ENCODE assay signal across 23 cellular contexts in genomic region chr17:49285716-49286115, GRCh38. TPM values are rescaled to one million over a fixed set of nuclear protein-coding genes. Genes with fewer than 3 reads are reported as not detected.
"Had no signal": no experiment of that assay in that cellular context is flagged by ENCODE, and none has a peak within 500 bp of the region (broad histone marks: within the 10 kb centered on the region; RNA-seq: fewer than 3 reads in every experiment).

No MANE protein-coding gene starts in this region.

- H3K4me3 ChIP-seq: lung, testis, tibial nerve had no signal

- H3K4me1 Mint-ChIP-seq: immature natural killer cell; naive B cell; nephron; stimulated activated naive B cell treated with anti-CD40 and anti-IgM and Interleukin-4, amounts not matched to agents 10 μg/mL and 1 μg/mL and 100 μg/mL, for 72 hours; stimulated activated naive CD8-positive, alpha-beta T cell treated with anti-CD3 and anti-CD28 coated beads, Interleukin-15, amount 100 ng/mL, for 72 hours had no signal

- H3K9me3 Mint-ChIP-seq: dendritic cell treated with granulocyte-macrophage colony-stimulating factor and Interleukin-4, amounts not matched to agents 40 ng/mL and 50 ng/mL, for 4 days; immature natural killer cell; naive B cell; nephron; stimulated activated naive B cell treated with anti-CD40 and anti-IgM and Interleukin-4, amounts not matched to agents 10 μg/mL and 1 μg/mL and 100 μg/mL, for 72 hours; stimulated activated naive CD8-positive, alpha-beta T cell treated with anti-CD3 and anti-CD28 coated beads, Interleukin-15, amount 100 ng/mL, for 72 hours had no signal

- H3K27ac Mint-ChIP-seq: dendritic cell treated with granulocyte-macrophage colony-stimulating factor and Interleukin-4, amounts not matched to agents 40 ng/mL and 50 ng/mL, for 4 days; immature natural killer cell; naive B cell; nephron; stimulated activated naive B cell treated with anti-CD40 and anti-IgM and Interleukin-4, amounts not matched to agents 10 μg/mL and 1 μg/mL and 100 μg/mL, for 72 hours had no signal

- H3K27ac ChIP-seq: foreskin keratinocyte, neutrophil, testis, tibial nerve had no signal

- H3K27me3 ChIP-seq: foreskin keratinocyte, neutrophil, testis, tibial nerve had no signal

- ATAC-seq: foreskin keratinocyte; left colon; left ventricle myocardium superior; sciatic nerve; stimulated activated naive B cell treated with anti-CD40 and anti-IgM and Interleukin-4, amounts not matched to agents 10 μg/mL and 1 μg/mL and 100 μg/mL, for 72 hours; stimulated activated naive CD8-positive, alpha-beta T cell treated with anti-CD3 and anti-CD28 coated beads, Interleukin-15, amount 100 ng/mL, for 72 hours had no signal

- H3K36me3 Mint-ChIP-seq: immature natural killer cell; stimulated activated naive B cell treated with anti-CD40 and anti-IgM and Interleukin-4, amounts not matched to agents 10 μg/mL and 1 μg/mL and 100 μg/mL, for 72 hours had no signal

- H3K4me1 ChIP-seq: foreskin keratinocyte, testis, tibial nerve had no signal

- DNase-seq: erythroblast; foreskin keratinocyte; immature natural killer cell; kidney; left colon; left ventricle myocardium superior; mesenchymal stem cell; naive B cell; posterior cingulate gyrus; stimulated activated CD4-positive, alpha-beta T cell treated with anti-CD3 and anti-CD28 coated beads, Interleukin-2, amount 100 ng/mL, for 24 hours; stimulated activated CD4-positive, alpha-beta T cell treated with anti-CD3 and anti-CD28 coated beads, Interleukin-4, amount 100 ng/mL, for 4 hours; stimulated activated naive B cell treated with anti-CD40 and anti-IgM and Interleukin-4, amounts not matched to agents 10 μg/mL and 1 μg/mL and 100 μg/mL, for 72 hours; stimulated activated naive CD8-positive, alpha-beta T cell treated with anti-CD3 and anti-CD28 coated beads, Interleukin-15, amount 100 ng/mL, for 72 hours; testis had no signal

- H3K4me3 Mint-ChIP-seq: dendritic cell treated with granulocyte-macrophage colony-stimulating factor and Interleukin-4, amounts not matched to agents 40 ng/mL and 50 ng/mL, for 4 days; immature natural killer cell; naive B cell; nephron; stimulated activated naive B cell treated with anti-CD40 and anti-IgM and Interleukin-4, amounts not matched to agents 10 μg/mL and 1 μg/mL and 100 μg/mL, for 72 hours; stimulated activated naive CD8-positive, alpha-beta T cell treated with anti-CD3 and anti-CD28 coated beads, Interleukin-15, amount 100 ng/mL, for 72 hours had no signal

- H3K9me3 ChIP-seq: neutrophil, testis had no signal

- H3K27me3 Mint-ChIP-seq: stimulated activated naive CD8-positive, alpha-beta T cell treated with anti-CD3 and anti-CD28 coated beads, Interleukin-15, amount 100 ng/mL, for 72 hours had no signal

RNA-seq across cellular contexts. Expression of gene PHOSPHO1, which starts 55.1 kb away (rescaled TPM):
- total RNA-seq: endothelial cell of umbilical vein, left colon, osteocyte, subcutaneous adipose tissue had no signal
